Comparison of ENCODE assay signal across 19 cellular contexts in the genomic region with DNA sequence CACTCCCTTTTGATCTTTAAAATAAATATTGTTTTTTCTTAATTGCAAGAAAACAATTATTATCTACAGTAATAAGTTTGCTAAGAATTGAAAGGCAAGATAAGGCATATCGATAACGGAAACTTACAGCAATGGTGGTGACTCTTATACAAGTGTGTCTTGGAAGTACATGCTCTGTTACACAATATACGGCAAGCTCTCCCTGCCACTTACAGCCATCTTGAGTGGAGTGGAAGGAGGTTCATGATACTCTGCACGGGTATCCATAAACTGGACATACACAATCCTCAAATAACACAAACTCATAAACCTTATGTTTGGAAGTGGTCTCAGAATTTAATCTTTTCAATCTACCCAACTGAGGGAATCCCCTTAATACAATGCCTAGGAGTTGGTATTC.
"Had no signal": no experiment of that assay in that cellular context is flagged by ENCODE, and none has a peak within 500 bp of the region (broad histone marks: within the 10 kb centered on the region; RNA-seq: fewer than 3 reads in every experiment).

No MANE protein-coding gene starts in this region.

- H3K36me3 Mint-ChIP-seq: naive thymus-derived CD8-positive, alpha-beta T cell; stimulated activated memory B cell treated with anti-CD40 and anti-IgM and Interleukin-4, amounts not matched to agents 10 μg/mL and 1 μg/mL and 100 μg/mL, for 72 hours had no signal

- DNase-seq: colonic mucosa; dermis blood vessel endothelial cell; endodermal cell; kidney; left cardiac atrium; left ventricle myocardium superior; mucosa of descending colon; naive thymus-derived CD8-positive, alpha-beta T cell; nucleus accumbens; ovary; stimulated activated CD4-positive, alpha-beta T cell treated with anti-CD3 and anti-CD28 coated beads, Interleukin-4, amount 100 ng/mL, for 1 hour; tibial artery had no signal

- FAIRE-seq: kidney had no signal

- H3K4me3 Mint-ChIP-seq: endodermal cell; naive thymus-derived CD8-positive, alpha-beta T cell; neural crest cell; stimulated activated memory B cell treated with anti-CD40 and anti-IgM and Interleukin-4, amounts not matched to agents 10 μg/mL and 1 μg/mL and 100 μg/mL, for 72 hours; stimulated activated naive CD8-positive, alpha-beta T cell treated with anti-CD3 and anti-CD28 coated beads, Interleukin-15, Interleukin-2, amounts not matched to agents 100 ng/mL and 50 ng/mL, for 24 hours had no signal

- H3K27ac Mint-ChIP-seq: endodermal cell; naive thymus-derived CD8-positive, alpha-beta T cell; stimulated activated memory B cell treated with anti-CD40 and anti-IgM and Interleukin-4, amounts not matched to agents 10 μg/mL and 1 μg/mL and 100 μg/mL, for 72 hours; stimulated activated naive CD8-positive, alpha-beta T cell treated with anti-CD3 and anti-CD28 coated beads, Interleukin-15, Interleukin-2, amounts not matched to agents 100 ng/mL and 50 ng/mL, for 24 hours had no signal

- H3K4me1 ChIP-seq: colonic mucosa, gastroesophageal sphincter, right atrium auricular region, tibial artery, upper lobe of left lung, vagina had no signal

- H3K27me3 Mint-ChIP-seq: stimulated activated memory B cell treated with anti-CD40 and anti-IgM and Interleukin-4, amounts not matched to agents 10 μg/mL and 1 μg/mL and 100 μg/mL, for 72 hours had no signal

- H3K9me3 ChIP-seq: colonic mucosa, gastroesophageal sphincter, mucosa of descending colon, ovary, right atrium auricular region, tibial artery, upper lobe of left lung, vagina had no signal

- H3K4me1 Mint-ChIP-seq: naive thymus-derived CD8-positive, alpha-beta T cell; neural crest cell; stimulated activated memory B cell treated with anti-CD40 and anti-IgM and Interleukin-4, amounts not matched to agents 10 μg/mL and 1 μg/mL and 100 μg/mL, for 72 hours had no signal

- H3K27ac ChIP-seq: colonic mucosa, gastroesophageal sphincter, ovary, right atrium auricular region, tibial artery, upper lobe of left lung, vagina had no signal

- H3K36me3 ChIP-seq: colonic mucosa, gastroesophageal sphincter, ovary, right atrium auricular region, tibial artery, upper lobe of left lung, vagina had no signal

- H3K27me3 ChIP-seq: colonic mucosa, gastroesophageal sphincter, ovary, right atrium auricular region, tibial artery, upper lobe of left lung, vagina had no signal

- H3K4me3 ChIP-seq: colonic mucosa, gastroesophageal sphincter, mucosa of descending colon, ovary, right atrium auricular region, tibial artery, upper lobe of left lung, vagina had no signal
